Comparison of ENCODE assay signal across 1 cellular context in the genomic region with DNA sequence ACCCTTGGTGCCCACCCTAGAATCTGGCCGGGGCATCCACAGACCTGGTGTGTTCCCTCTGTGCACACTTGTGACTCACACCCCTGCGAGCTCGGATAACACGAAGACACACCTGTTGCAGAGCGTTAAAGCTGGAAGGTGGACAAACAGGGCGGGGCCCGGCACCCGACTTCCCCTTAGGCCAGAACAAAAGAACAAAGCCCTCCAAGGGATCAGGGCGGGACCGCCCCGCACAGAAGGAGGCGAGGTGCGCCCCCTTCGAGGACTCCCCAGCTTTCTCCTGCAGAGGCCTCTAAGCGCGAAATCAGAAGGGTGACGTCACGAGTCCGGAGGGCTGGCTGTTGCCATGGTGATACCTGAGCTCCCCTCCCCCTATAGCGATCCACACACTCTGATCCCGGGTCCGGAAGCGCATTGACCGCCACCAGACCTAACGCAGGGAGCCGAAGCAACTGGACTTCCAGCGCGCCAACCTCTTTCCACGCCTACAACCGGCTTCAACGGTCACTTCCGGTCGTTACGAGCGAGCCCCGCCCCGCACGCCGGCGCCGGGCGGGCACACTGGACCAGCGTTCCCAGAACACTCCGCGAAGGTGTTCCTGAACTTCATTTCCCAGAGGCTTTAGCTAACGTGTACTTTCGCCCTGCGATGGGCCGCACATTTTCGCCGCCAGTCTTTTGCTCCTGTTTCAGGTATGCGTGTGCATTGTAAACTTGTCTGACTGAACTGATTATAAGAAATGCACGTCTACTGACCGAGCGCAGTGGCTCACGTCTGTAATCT.
TF ChIP-seq lines count a peak whose summit lies in the region.

A gene (minus strand): TSS at position 489 of the 784 bp plus-strand sequence. CDS start 811 bp downstream, outside the sequence.

TF ChIP-seq in HepG2, 621 proteins besides CTCF, POLR2A, EP300 and RAD21 (continued from another document and continues in another):
- TF ChIP-seq MYC (CRISPR knock-in tag; IDR thresholded peaks at IDR 0.05; ENCODE audit: borderline replicate concordance) (peak; percentile 93), ZNF747 (CRISPR knock-in tag; IDR thresholded peaks at IDR 0.05; ENCODE audit: borderline replicate concordance) (peak; percentile 93), RARA (CRISPR knock-in tag; IDR thresholded peaks at IDR 0.05) (peak; percentile 38), PRPF4 (IDR thresholded peaks at IDR 0.05; ENCODE audit: low read depth, low read length, poor library complexity, severe bottlenecking) (no peak), ZNF614 (CRISPR knock-in tag; IDR thresholded peaks at IDR 0.05; ENCODE audit: borderline replicate concordance) (peak; percentile 89; the same call in 1 of the 2 replicates), ZFY (CRISPR knock-in tag; IDR thresholded peaks at IDR 0.05) (peak; percentile 93), NFIB (CRISPR knock-in tag; IDR thresholded peaks at IDR 0.05; ENCODE audit: borderline replicate concordance) (no peak), HMG20B (CRISPR knock-in tag; conservative IDR thresholded peaks at IDR 0.05) (no peak; the same call in 1 of the 2 replicates), ZNF101 (CRISPR knock-in tag; IDR thresholded peaks at IDR 0.05; ENCODE audit: borderline replicate concordance, low read depth) (peak; percentile 73; the same call in 1 of the 2 replicates), HMG20A (CRISPR knock-in tag; IDR thresholded peaks at IDR 0.05; ENCODE audit: borderline replicate concordance) (peak; percentile 22; the same call in 1 of the 2 replicates), SMARCE1 (IDR thresholded peaks at IDR 0.05; ENCODE audit: borderline replicate concordance) (no peak), FOXM1 (CRISPR knock-in tag; IDR thresholded peaks at IDR 0.05) (no peak), SRSF4 (IDR thresholded peaks at IDR 0.05; ENCODE audit: low read depth, low read length, poor library complexity, severe bottlenecking) (no peak), HOXD1 (CRISPR knock-in tag; IDR thresholded peaks at IDR 0.05) (0 out of 2 replicates have a peak, but pooled peaks have one; percentile 2), ZNF777 (CRISPR knock-in tag; IDR thresholded peaks at IDR 0.05) (peak; percentile 86; the same call in 1 of the 2 replicates), SALL1 (CRISPR knock-in tag; IDR thresholded peaks at IDR 0.05) (peak; percentile 93), SKI (IDR thresholded peaks at IDR 0.05; ENCODE audit: partially characterized antibody) (peak; percentile 28), TMF1 (CRISPR knock-in tag; IDR thresholded peaks at IDR 0.05; ENCODE audit: low read depth) (0 out of 2 replicates have a peak, but pooled peaks have one; percentile 48), ZNF232 (CRISPR knock-in tag; IDR thresholded peaks at IDR 0.05; ENCODE audit: borderline replicate concordance) (peak; percentile 18; the same call in 1 of the 2 replicates), RFX1 (IDR thresholded peaks at IDR 0.05) (peak; percentile 97), ATF7-NPFF (CRISPR knock-in tag; IDR thresholded peaks at IDR 0.05; ENCODE audit: low read depth) (peak; percentile 66), MEIS2 (CRISPR knock-in tag; IDR thresholded peaks at IDR 0.05) (peak; percentile 66; the same call in 1 of the 2 replicates), ZNF274 (CRISPR knock-in tag; IDR thresholded peaks at IDR 0.05) (peak; percentile 68), MEIS1 (CRISPR knock-in tag; IDR thresholded peaks at IDR 0.05; ENCODE audit: borderline replicate concordance) (peak; percentile 89), NONO (IDR thresholded peaks at IDR 0.05) (no peak), NONO (CRISPR knock-in tag; conservative IDR thresholded peaks at IDR 0.05) (peak; percentile 85), ZFP62 (CRISPR knock-in tag; IDR thresholded peaks at IDR 0.05) (no peak), TP53 (CRISPR knock-in tag; conservative IDR thresholded peaks at IDR 0.05) (peak; percentile 38; the same call in 1 of the 2 replicates), HHEX (CRISPR knock-in tag; IDR thresholded peaks at IDR 0.05) (no peak), ZBTB7B (CRISPR knock-in tag; IDR thresholded peaks at IDR 0.05) (no peak), ZNF724P (CRISPR knock-in tag; IDR thresholded peaks at IDR 0.05; ENCODE audit: borderline replicate concordance) (0 out of 2 replicates have a peak, but pooled peaks have one; percentile 37), ZNF430 (CRISPR knock-in tag; IDR thresholded peaks at IDR 0.05) (peak; percentile 97), KAT2B (IDR thresholded peaks at IDR 0.05; ENCODE audit: borderline replicate concordance, low read depth, low read length) (no peak), ZNF253 (CRISPR knock-in tag; IDR thresholded peaks at IDR 0.05; ENCODE audit: borderline replicate concordance) (no peak), ZNF468 (CRISPR knock-in tag; IDR thresholded peaks at IDR 0.05) (no peak; the same call in 1 of the 2 replicates), ZSCAN29 (CRISPR knock-in tag; conservative IDR thresholded peaks at IDR 0.05) (peak; percentile 95), FOXC1 (CRISPR knock-in tag; IDR thresholded peaks at IDR 0.05; ENCODE audit: borderline replicate concordance) (peak; percentile 75; the same call in 1 of the 2 replicates), NFYB (CRISPR knock-in tag; IDR thresholded peaks at IDR 0.05) (peak; percentile 59), MXI1 (IDR thresholded peaks at IDR 0.05; ENCODE audit: borderline replicate concordance, low read depth, low read length) (peak; percentile 92), PHF21A (CRISPR knock-in tag; IDR thresholded peaks at IDR 0.05) (peak; percentile 96), CBFB (CRISPR knock-in tag; IDR thresholded peaks at IDR 0.05) (peak; percentile 82), THYN1 (CRISPR knock-in tag; IDR thresholded peaks at IDR 0.05; ENCODE audit: borderline replicate concordance, low read depth) (no peak), ZEB1 (IDR thresholded peaks at IDR 0.05; ENCODE audit: insufficient replicate concordance, low read depth) (peak; percentile 90)
- TF ChIP-seq, protein P1, sequence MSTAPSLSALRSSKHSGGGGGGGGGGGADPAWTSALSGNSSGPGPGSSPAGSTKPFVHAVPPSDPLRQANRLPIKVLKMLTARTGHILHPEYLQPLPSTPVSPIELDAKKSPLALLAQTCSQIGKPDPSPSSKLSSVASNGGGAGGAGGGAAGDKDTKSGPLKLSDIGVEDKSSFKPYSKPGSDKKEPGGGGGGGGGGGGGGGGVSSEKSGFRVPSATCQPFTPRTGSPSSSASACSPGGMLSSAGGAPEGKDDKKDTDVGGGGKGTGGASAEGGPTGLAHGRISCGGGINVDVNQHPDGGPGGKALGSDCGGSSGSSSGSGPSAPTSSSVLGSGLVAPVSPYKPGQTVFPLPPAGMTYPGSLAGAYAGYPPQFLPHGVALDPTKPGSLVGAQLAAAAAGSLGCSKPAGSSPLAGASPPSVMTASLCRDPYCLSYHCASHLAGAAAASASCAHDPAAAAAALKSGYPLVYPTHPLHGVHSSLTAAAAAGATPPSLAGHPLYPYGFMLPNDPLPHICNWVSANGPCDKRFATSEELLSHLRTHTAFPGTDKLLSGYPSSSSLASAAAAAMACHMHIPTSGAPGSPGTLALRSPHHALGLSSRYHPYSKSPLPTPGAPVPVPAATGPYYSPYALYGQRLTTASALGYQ (CRISPR knock-in tag; IDR thresholded peaks at IDR 0.05), result peak; percentile 80; the same call in 1 of the 2 replicates
- TF ChIP-seq, protein P2, sequence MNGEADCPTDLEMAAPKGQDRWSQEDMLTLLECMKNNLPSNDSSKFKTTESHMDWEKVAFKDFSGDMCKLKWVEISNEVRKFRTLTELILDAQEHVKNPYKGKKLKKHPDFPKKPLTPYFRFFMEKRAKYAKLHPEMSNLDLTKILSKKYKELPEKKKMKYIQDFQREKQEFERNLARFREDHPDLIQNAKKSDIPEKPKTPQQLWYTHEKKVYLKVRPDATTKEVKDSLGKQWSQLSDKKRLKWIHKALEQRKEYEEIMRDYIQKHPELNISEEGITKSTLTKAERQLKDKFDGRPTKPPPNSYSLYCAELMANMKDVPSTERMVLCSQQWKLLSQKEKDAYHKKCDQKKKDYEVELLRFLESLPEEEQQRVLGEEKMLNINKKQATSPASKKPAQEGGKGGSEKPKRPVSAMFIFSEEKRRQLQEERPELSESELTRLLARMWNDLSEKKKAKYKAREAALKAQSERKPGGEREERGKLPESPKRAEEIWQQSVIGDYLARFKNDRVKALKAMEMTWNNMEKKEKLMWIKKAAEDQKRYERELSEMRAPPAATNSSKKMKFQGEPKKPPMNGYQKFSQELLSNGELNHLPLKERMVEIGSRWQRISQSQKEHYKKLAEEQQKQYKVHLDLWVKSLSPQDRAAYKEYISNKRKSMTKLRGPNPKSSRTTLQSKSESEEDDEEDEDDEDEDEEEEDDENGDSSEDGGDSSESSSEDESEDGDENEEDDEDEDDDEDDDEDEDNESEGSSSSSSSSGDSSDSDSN (CRISPR knock-in tag; IDR thresholded peaks at IDR 0.05), result peak; percentile 78
- TF ChIP-seq, protein P3, sequence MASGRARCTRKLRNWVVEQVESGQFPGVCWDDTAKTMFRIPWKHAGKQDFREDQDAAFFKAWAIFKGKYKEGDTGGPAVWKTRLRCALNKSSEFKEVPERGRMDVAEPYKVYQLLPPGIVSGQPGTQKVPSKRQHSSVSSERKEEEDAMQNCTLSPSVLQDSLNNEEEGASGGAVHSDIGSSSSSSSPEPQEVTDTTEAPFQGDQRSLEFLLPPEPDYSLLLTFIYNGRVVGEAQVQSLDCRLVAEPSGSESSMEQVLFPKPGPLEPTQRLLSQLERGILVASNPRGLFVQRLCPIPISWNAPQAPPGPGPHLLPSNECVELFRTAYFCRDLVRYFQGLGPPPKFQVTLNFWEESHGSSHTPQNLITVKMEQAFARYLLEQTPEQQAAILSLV (CRISPR knock-in tag; IDR thresholded peaks at IDR 0.05; ENCODE audit: borderline replicate concordance), result peak; percentile 79
- TF ChIP-seq, protein P4, sequence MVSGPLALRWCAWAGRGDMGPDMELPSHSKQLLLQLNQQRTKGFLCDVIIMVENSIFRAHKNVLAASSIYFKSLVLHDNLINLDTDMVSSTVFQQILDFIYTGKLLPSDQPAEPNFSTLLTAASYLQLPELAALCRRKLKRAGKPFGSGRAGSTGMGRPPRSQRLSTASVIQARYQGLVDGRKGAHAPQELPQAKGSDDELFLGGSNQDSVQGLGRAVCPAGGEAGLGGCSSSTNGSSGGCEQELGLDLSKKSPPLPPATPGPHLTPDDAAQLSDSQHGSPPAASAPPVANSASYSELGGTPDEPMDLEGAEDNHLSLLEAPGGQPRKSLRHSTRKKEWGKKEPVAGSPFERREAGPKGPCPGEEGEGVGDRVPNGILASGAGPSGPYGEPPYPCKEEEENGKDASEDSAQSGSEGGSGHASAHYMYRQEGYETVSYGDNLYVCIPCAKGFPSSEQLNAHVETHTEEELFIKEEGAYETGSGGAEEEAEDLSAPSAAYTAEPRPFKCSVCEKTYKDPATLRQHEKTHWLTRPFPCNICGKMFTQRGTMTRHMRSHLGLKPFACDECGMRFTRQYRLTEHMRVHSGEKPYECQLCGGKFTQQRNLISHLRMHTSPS (CRISPR knock-in tag; IDR thresholded peaks at IDR 0.05; ENCODE audit: low read depth), result no peak
- TF ChIP-seq, protein P5, sequence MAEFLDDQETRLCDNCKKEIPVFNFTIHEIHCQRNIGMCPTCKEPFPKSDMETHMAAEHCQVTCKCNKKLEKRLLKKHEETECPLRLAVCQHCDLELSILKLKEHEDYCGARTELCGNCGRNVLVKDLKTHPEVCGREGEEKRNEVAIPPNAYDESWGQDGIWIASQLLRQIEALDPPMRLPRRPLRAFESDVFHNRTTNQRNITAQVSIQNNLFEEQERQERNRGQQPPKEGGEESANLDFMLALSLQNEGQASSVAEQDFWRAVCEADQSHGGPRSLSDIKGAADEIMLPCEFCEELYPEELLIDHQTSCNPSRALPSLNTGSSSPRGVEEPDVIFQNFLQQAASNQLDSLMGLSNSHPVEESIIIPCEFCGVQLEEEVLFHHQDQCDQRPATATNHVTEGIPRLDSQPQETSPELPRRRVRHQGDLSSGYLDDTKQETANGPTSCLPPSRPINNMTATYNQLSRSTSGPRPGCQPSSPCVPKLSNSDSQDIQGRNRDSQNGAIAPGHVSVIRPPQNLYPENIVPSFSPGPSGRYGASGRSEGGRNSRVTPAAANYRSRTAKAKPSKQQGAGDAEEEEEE (CRISPR knock-in tag; IDR thresholded peaks at IDR 0.05; ENCODE audit: borderline replicate concordance), result peak; percentile 98
- TF ChIP-seq, protein P6, sequence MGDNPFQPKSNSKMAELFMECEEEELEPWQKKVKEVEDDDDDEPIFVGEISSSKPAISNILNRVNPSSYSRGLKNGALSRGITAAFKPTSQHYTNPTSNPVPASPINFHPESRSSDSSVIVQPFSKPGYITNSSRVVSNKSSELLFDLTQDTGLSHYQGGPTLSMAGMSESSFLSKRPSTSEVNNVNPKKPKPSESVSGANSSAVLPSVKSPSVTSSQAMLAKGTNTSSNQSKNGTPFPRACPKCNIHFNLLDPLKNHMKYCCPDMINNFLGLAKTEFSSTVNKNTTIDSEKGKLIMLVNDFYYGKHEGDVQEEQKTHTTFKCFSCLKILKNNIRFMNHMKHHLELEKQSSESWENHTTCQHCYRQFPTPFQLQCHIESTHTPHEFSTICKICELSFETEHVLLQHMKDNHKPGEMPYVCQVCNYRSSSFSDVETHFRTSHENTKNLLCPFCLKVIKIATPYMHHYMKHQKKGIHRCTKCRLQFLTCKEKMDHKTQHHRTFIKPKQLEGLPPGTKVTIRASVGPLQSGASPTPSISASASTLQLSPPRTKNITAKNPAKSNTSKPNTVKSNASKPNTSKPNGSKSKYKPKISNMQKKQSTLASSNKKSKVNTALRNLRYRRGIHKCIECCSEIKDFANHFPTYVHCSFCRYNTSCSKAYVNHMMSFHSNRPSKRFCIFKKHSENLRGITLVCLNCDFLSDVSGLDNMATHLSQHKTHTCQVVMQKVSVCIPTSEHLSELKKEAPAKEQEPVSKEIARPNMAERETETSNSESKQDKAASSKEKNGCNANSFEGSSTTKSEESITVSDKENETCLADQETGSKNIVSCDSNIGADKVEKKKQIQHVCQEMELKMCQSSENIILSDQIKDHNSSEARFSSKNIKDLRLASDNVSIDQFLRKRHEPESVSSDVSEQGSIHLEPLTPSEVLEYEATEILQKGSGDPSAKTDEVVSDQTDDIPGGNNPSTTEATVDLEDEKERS (CRISPR knock-in tag; IDR thresholded peaks at IDR 0.05), result peak; percentile 61
- TF ChIP-seq, protein P7, sequence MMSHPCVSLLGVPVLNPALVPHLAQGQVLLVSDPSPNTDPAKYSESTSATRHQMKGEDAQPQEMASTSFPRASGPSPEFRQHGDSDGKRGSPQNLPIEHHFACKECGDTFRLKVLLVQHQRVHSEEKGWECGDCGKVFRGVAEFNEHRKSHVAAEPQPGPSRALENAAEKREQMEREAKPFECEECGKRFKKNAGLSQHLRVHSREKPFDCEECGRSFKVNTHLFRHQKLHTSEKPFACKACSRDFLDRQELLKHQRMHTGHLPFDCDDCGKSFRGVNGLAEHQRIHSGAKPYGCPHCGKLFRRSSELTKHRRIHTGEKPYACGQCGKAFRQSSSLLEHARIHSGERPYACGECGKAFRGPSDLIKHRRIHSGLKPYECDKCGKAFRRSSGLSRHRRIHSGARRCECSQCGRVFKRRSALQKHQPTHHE (CRISPR knock-in tag; IDR thresholded peaks at IDR 0.05; ENCODE audit: borderline replicate concordance), result peak; percentile 42; the same call in 1 of the 2 replicates
